Comparison of ENCODE assay signal across 1 cellular context in genomic region chr10:27504007-27504890, GRCh38.
TF ChIP-seq lines count a peak whose summit lies in the region.

TSS of gene RAB18 (plus strand) at chr10:27504304. CDS start at chr10:27504370, 66 bp downstream.

TF ChIP-seq in HepG2, 621 proteins besides CTCF, POLR2A, EP300 and RAD21 (continued from another document and continues in another):
- TF ChIP-seq ZNF609 (CRISPR knock-in tag; IDR thresholded peaks at IDR 0.05; ENCODE audit: borderline replicate concordance) (peak; percentile 56; the same call in 1 of the 2 replicates), JUND (CRISPR knock-in tag; IDR thresholded peaks at IDR 0.05) (peak; percentile 68), ZNF761 (CRISPR knock-in tag; conservative IDR thresholded peaks at IDR 0.05) (no peak), ZNF841 (CRISPR knock-in tag; IDR thresholded peaks at IDR 0.05; ENCODE audit: borderline replicate concordance) (no peak), MATR3 (CRISPR knock-in tag; IDR thresholded peaks at IDR 0.05) (no peak), ZNF407 (CRISPR knock-in tag; IDR thresholded peaks at IDR 0.05; ENCODE audit: not compliant biosample characterization) (peak; percentile 71), AHR (CRISPR knock-in tag; IDR thresholded peaks at IDR 0.05) (peak; percentile 38; the same call in 1 of the 2 replicates), MBNL3 (CRISPR knock-in tag; conservative IDR thresholded peaks at IDR 0.05) (no peak), THRA (CRISPR knock-in tag; IDR thresholded peaks at IDR 0.05; ENCODE audit: borderline replicate concordance) (peak; percentile 45; the same call in 1 of the 2 replicates), ZNF30 (CRISPR knock-in tag; IDR thresholded peaks at IDR 0.05) (no peak), ATF2 (CRISPR knock-in tag; IDR thresholded peaks at IDR 0.05) (peak; percentile 85; the same call in 1 of the 2 replicates), MBD4 (IDR thresholded peaks at IDR 0.05; ENCODE audit: borderline replicate concordance, low read length) (no peak), PLSCR1 (CRISPR knock-in tag; IDR thresholded peaks at IDR 0.05; ENCODE audit: borderline replicate concordance) (no peak), TCF7 (IDR thresholded peaks at IDR 0.05; ENCODE audit: low read depth) (no peak), GPBP1L1 (CRISPR knock-in tag; IDR thresholded peaks at IDR 0.05) (no peak), FUBP1 (CRISPR knock-in tag; IDR thresholded peaks at IDR 0.05; ENCODE audit: borderline replicate concordance) (no peak), SKI (IDR thresholded peaks at IDR 0.05; ENCODE audit: partially characterized antibody) (no peak), ZKSCAN5 (CRISPR knock-in tag; IDR thresholded peaks at IDR 0.05) (0 out of 2 replicates have a peak, but pooled peaks have one; percentile 33), ZNF639 (CRISPR knock-in tag; conservative IDR thresholded peaks at IDR 0.05) (no peak; the same call in 1 of the 2 replicates), AGO1 (IDR thresholded peaks at IDR 0.05; ENCODE audit: low read depth, low read length, poor library complexity, severe bottlenecking) (peak; percentile 33), FOXJ3 (CRISPR knock-in tag; IDR thresholded peaks at IDR 0.05; ENCODE audit: borderline replicate concordance) (0 out of 2 replicates have a peak, but pooled peaks have one; percentile 10)
